8 cellular contexts compared by ENCODE assay signal in genomic region chr5:142012186-142012785, GRCh38. TPM values are rescaled to one million over a fixed set of nuclear protein-coding genes. Genes with fewer than 3 reads are reported as not detected.
DNase-seq lines count a peak whose midpoint lies in the region; ATAC-seq, FAIRE-seq and TF ChIP-seq lines count a peak whose summit lies in the region.

No MANE protein-coding gene starts in this region.

- FAIRE-seq in keratinocyte (lab: Jason Lieb, UNC): no peak

- 11% methylated on average over 11 of the region's 18 CpGs for WGBS in mammary epithelial cell (ENCODE audit: low coverage, missing lambda C conversion rate)

- H3K4me3 Mint-ChIP-seq in T-helper 2 cell treated with Interferon-gamma antibody and Interleukin-4, amounts not matched to agents 5 μg/mL and 100 μg/mL, for 36 hours: peak overlapping the region; percentile 81

- H3K9ac ChIP-seq in mammary epithelial cell (ENCODE audit: insufficient read depth, low read length) (peak overlapping the region; percentile 73), keratinocyte (ENCODE audit: control insufficient read depth, extremely low read depth, insufficient read depth, low read length) (peak overlapping the region; percentile 87)

- peaks cover 60% of the 10 kb centered on the region for H3K4me1 Mint-ChIP-seq in T-helper 2 cell treated with Interferon-gamma antibody and Interleukin-4, amounts not matched to agents 5 μg/mL and 100 μg/mL, for 36 hours (ENCODE audit: low read depth)

- H3K36me3 Mint-ChIP-seq in T-helper 2 cell treated with Interferon-gamma antibody and Interleukin-4, amounts not matched to agents 5 μg/mL and 100 μg/mL, for 36 hours (ENCODE audit: low read depth): peaks cover 17% of the 10 kb centered on the region

- TSS peak; percentile 63 for BruUV-seq in mammary epithelial cell (replicated peaks; lab: Mats Ljungman, UMichigan)

- TF ChIP-seq CTCF in BE2C (IDR thresholded peaks at IDR 0.05; ENCODE audit: low read depth, low read length) (peak; percentile 75), mammary epithelial cell (conservative IDR thresholded peaks at IDR 0.05 in 1 of 2, IDR thresholded peaks at IDR 0.05 in 1 of 2; ENCODE audit: extremely low read depth in 1 of 2, insufficient read depth in 1 of 2, low read depth in 1 of 2, low read length in 2 of 2) (peak in 1 of 2 donors; percentile 51), keratinocyte (optimal IDR thresholded peaks at IDR 0.05 in 1 of 3, IDR thresholded peaks at IDR 0.05 in 1 of 3, conservative IDR thresholded peaks at IDR 0.05 in 1 of 3; ENCODE audit: extremely low read depth in 1 of 3, insufficient read depth in 2 of 3, low read length in 3 of 3) (peak; percentile 61 to 70 (median 66))

- ATAC-seq in HG02885 (IDR thresholded peaks at IDR 0.05; ENCODE audit: poor library complexity, unreplicated experiment) (peak; percentile 3), GM18873 (IDR thresholded peaks at IDR 0.05; ENCODE audit: low FRiP score, unreplicated experiment) (no peak), GM21619 (IDR thresholded peaks at IDR 0.05; ENCODE audit: unreplicated experiment) (no peak)

- intact Hi-C loops in mammary epithelial cell (cut with micrococcal nuclease): loop anchor here (2.0 kb wide), 1 partner anchor 319 kb away; no protein-coding TSS in a partner anchor

- H2AFZ ChIP-seq in mammary epithelial cell (ENCODE audit: low read depth, low read length) (peak overlapping the region; percentile 93), keratinocyte (ENCODE audit: control insufficient read depth, low read length) (peak overlapping the region; percentile 85)

- no peaks in the 10 kb centered on the region for H3K9me3 ChIP-seq in BE2C
- no peaks in the 10 kb centered on the region for H3K9me3 ChIP-seq in mammary epithelial cell (replicated peaks; ENCODE audit: insufficient read depth, low read length)
- no peaks in the 10 kb centered on the region for H3K9me3 ChIP-seq in keratinocyte (ENCODE audit: control insufficient read depth, low read depth, low read length)

- in situ Hi-C loops in mammary epithelial cell (cut with MboI; ENCODE audit: low sequenced_read_pairs in 2 of 2): loop anchor here in 1 of 2 donors (25.0 kb wide), 1 partner anchor 525 kb away; no protein-coding TSS in a partner anchor

- no peaks in the 10 kb centered on the region for H4K20me1 ChIP-seq in mammary epithelial cell (ENCODE audit: insufficient read depth, low read length)
- no peaks in the 10 kb centered on the region for H4K20me1 ChIP-seq in keratinocyte (ENCODE audit: control insufficient read depth, extremely low read depth, insufficient read depth, low read length)

- no peaks in the 10 kb centered on the region for H3K9me3 Mint-ChIP-seq in T-helper 2 cell treated with Interferon-gamma antibody and Interleukin-4, amounts not matched to agents 5 μg/mL and 100 μg/mL, for 36 hours

- H3K4me2 ChIP-seq in mammary epithelial cell (ENCODE audit: insufficient read depth, low read depth, low read length) (peak overlapping the region; percentile 86), keratinocyte (ENCODE audit: control insufficient read depth, extremely low read depth, insufficient read depth, low read depth, low read length) (peak overlapping the region; percentile 98)

- H3K36me3 ChIP-seq in BE2C: peaks cover 12% of the 10 kb centered on the region
- H3K36me3 ChIP-seq in mammary epithelial cell (ENCODE audit: insufficient read depth, low read length): no peaks in the 10 kb centered on the region
- H3K36me3 ChIP-seq in keratinocyte (ENCODE audit: control insufficient read depth in 2 of 2, extremely low read depth in 1 of 2, insufficient read depth in 2 of 2, low read length in 2 of 2): peaks cover 0 to 8% of the 10 kb centered on the region in 2 experiments

- H3K27me3 ChIP-seq in BE2C: no peaks in the 10 kb centered on the region
- no peaks in the 10 kb centered on the region for H3K27me3 ChIP-seq in mammary epithelial cell (ENCODE audit: insufficient read depth, low read length)
- H3K27me3 ChIP-seq in keratinocyte (ENCODE audit: control insufficient read depth, extremely low read depth, insufficient read depth, low read length): no peaks in the 10 kb centered on the region

- H3K27ac Mint-ChIP-seq in T-helper 2 cell treated with Interferon-gamma antibody and Interleukin-4, amounts not matched to agents 5 μg/mL and 100 μg/mL, for 36 hours: peak overlapping the region; percentile 69

- dilution Hi-C loops in mammary epithelial cell (cut with HindIII; ENCODE audit: low sequenced_read_pairs): no loop called here
- dilution Hi-C loops in keratinocyte (cut with MboI; ENCODE audit: extremely low pct_ligation_motif_present, low sequenced_read_pairs): no loop called here

- no peaks in the 10 kb centered on the region for H3K9me1 ChIP-seq in keratinocyte (ENCODE audit: control insufficient read depth, extremely low read depth, insufficient read depth, low read length)

- H3K4me1 ChIP-seq in BE2C: peaks cover 3% of the 10 kb centered on the region; the same call in 1 of the 2 replicates
- H3K4me1 ChIP-seq in mammary epithelial cell (ENCODE audit: insufficient read depth, low read length): peaks cover 31% of the 10 kb centered on the region
- peaks cover 32% of the 10 kb centered on the region for H3K4me1 ChIP-seq in keratinocyte (ENCODE audit: control insufficient read depth, extremely low read depth, insufficient read depth, low read length)

- H3K27me3 Mint-ChIP-seq in T-helper 2 cell treated with Interferon-gamma antibody and Interleukin-4, amounts not matched to agents 5 μg/mL and 100 μg/mL, for 36 hours (ENCODE audit: low read depth): no peaks in the 10 kb centered on the region

- CTCF ChIA-PET in mammary epithelial cell (lab: Charles Lee; ENCODE audit: low non-redundant PET): interaction anchor here (0.5 to 0.6 kb wide), 2 partner anchors 204 to 310 kb away, joined by 3 to 8 read pairs; no protein-coding TSS in a partner anchor

- peak overlapping the region; percentile 53 for H3K27ac ChIP-seq in mammary epithelial cell (ENCODE audit: insufficient read depth, low read depth, low read length)
- peak overlapping the region; percentile 70 for H3K27ac ChIP-seq in keratinocyte (ENCODE audit: control insufficient read depth, insufficient read depth, low read length)

- peak overlapping the region; percentile 85 for H3K4me3 ChIP-seq in BE2C (ENCODE audit: low read depth, low read length)
- H3K4me3 ChIP-seq in mammary epithelial cell (replicated peaks in 1 of 3; ENCODE audit: insufficient read depth in 1 of 3, low read depth in 2 of 3, low read length in 3 of 3): peak overlapping the region; percentile 69 to 84 (median 69)
- H3K4me3 ChIP-seq in keratinocyte (ENCODE audit: control insufficient read depth in 2 of 3, extremely low read depth in 1 of 3, insufficient read depth in 2 of 3, low read depth in 1 of 3, low read length in 3 of 3): peak overlapping the region; percentile 70 to 87 (median 80)

- peaks cover 4% of the 10 kb centered on the region for H3K79me2 ChIP-seq in mammary epithelial cell (ENCODE audit: insufficient read depth, low read length)
- H3K79me2 ChIP-seq in keratinocyte (ENCODE audit: control insufficient read depth, insufficient read depth, low read length): no peaks in the 10 kb centered on the region

- DNase-seq in BE2C (peak; percentile 69), mammary epithelial cell (peak; percentile 27), keratinocyte (ENCODE audit: low read depth, low spot score) (no peak)
- DNase-seq in T-helper 2 cell treated with Interferon-gamma antibody and Interleukin-4, amounts not matched to agents 5 μg/mL and 100 μg/mL, for 36 hours (ENCODE audit: low spot score): no peak
- peak; percentile 64 for DNase-seq in stimulated activated CD4-positive, alpha-beta T cell treated with anti-CD3 and anti-CD28 coated beads, Interleukin-12 subunit alpha, Interleukin-12 subunit beta, amount 100 ng/mL, for 4 hours

RNA-seq across cellular contexts. Expression of gene GNPDA1, which starts 0.5 kb away (rescaled TPM):
- polyA plus RNA-seq in BE2C (2012; ENCODE audit: insufficient read depth, insufficient read length, low read depth): 95.4 TPM
- total RNA-seq in mammary epithelial cell: 10 to 100 TPM; 29.0 to 77.2 TPM
- polyA plus RNA-seq in mammary epithelial cell (26.8 TPM), keratinocyte (18.0 to 32.6 TPM (median 19.1 TPM) in 3 replicates)
- polyA minus RNA-seq in mammary epithelial cell (71.6 TPM), keratinocyte (21.7 to 29.5 TPM (median 28.5 TPM) in 3 replicates)
- polyA plus RNA-seq in keratinocyte (2011; ENCODE audit: low read depth): 22.2 TPM
- polyA plus RNA-seq in keratinocyte (2011; cell fraction: cytosol; rRNA removed): 31.8 and 35.9 TPM in 2 replicates
- 27.2 and 41.9 TPM in 2 replicates for polyA plus RNA-seq in keratinocyte (2011; cell fraction: nucleus; rRNA removed)
- polyA plus RNA-seq in keratinocyte (2012; ENCODE audit: low replicate concordance): 35.0 and 63.9 TPM in 2 replicates
- polyA minus RNA-seq in keratinocyte (2011; cell fraction: cytosol; rRNA and poly(A)+ RNA removed): 12.1 TPM
- polyA minus RNA-seq in keratinocyte (2011; cell fraction: nucleus; rRNA and poly(A)+ RNA removed): 9.6 and 9.8 TPM in 2 replicates

RNA-seq across cellular contexts. Expression of gene RNF14, which starts 43.4 kb away (rescaled TPM):
- polyA plus RNA-seq in BE2C (2012; ENCODE audit: insufficient read depth, insufficient read length, low read depth): 84.7 TPM
- 10 to 100 TPM; 60.4 to 93.7 TPM for total RNA-seq in mammary epithelial cell
- polyA plus RNA-seq in mammary epithelial cell (33.2 TPM), keratinocyte (63.6 to 65.8 TPM (median 64.4 TPM) in 3 replicates)
- polyA minus RNA-seq in mammary epithelial cell (145 TPM), keratinocyte (42.9 to 68.3 TPM (median 57.3 TPM) in 3 replicates)
- 63.7 TPM for polyA plus RNA-seq in keratinocyte (2011; ENCODE audit: low read depth)
- 53.8 and 87.6 TPM in 2 replicates for polyA plus RNA-seq in keratinocyte (2011; cell fraction: cytosol; rRNA removed)
- 51.5 and 56.7 TPM in 2 replicates for polyA plus RNA-seq in keratinocyte (2011; cell fraction: nucleus; rRNA removed)
- 37.0 and 69.3 TPM in 2 replicates for polyA plus RNA-seq in keratinocyte (2012; ENCODE audit: low replicate concordance)
- polyA minus RNA-seq in keratinocyte (2011; cell fraction: cytosol; rRNA and poly(A)+ RNA removed): 44.1 TPM
- 12.2 and 50.0 TPM in 2 replicates for polyA minus RNA-seq in keratinocyte (2011; cell fraction: nucleus; rRNA and poly(A)+ RNA removed)

RNA-seq across cellular contexts. Expression of gene PCDH12, which starts 54.3 kb away (rescaled TPM):
- polyA plus RNA-seq in BE2C (2012; ENCODE audit: insufficient read depth, insufficient read length, low read depth): 2.4 TPM
- 1 to 10 TPM in 1 of 2 donors, under 1 TPM in 1; 0.17 to 1.2 TPM for total RNA-seq in mammary epithelial cell
- 0.07 TPM for polyA plus RNA-seq in mammary epithelial cell
- polyA minus RNA-seq in mammary epithelial cell: 0.10 TPM
- polyA plus RNA-seq in keratinocyte: 0.01 to 0.03 TPM (median 0.01 TPM) in 3 replicates
- not detected for polyA plus RNA-seq in keratinocyte (2011; ENCODE audit: low read depth)
- polyA plus RNA-seq in keratinocyte (2011; cell fraction: cytosol; rRNA removed): not detected in 2 replicates
- polyA plus RNA-seq in keratinocyte (2011; cell fraction: nucleus; rRNA removed): 0.05 and 0.27 TPM in 2 replicates
- 0.08 and 0.14 TPM in 2 replicates for polyA plus RNA-seq in keratinocyte (2012; ENCODE audit: low replicate concordance)
- 0.03 to 0.13 TPM in 2 of 3 replicates, not detected in the other for polyA minus RNA-seq in keratinocyte
- polyA minus RNA-seq in keratinocyte (2011; cell fraction: cytosol; rRNA and poly(A)+ RNA removed): not detected
- polyA minus RNA-seq in keratinocyte (2011; cell fraction: nucleus; rRNA and poly(A)+ RNA removed): 0.11 and 0.39 TPM in 2 replicates

Comparison
In these comparisons a context has a peak if more than half of its experiments do, and no peak if none do; other contexts are left out.
1. DNase-seq: peak in BE2C (single experiment), mammary epithelial cell (single experiment) and stimulated activated CD4-positive, alpha-beta T cell treated with anti-CD3 and anti-CD28 coated beads, Interleukin-12 subunit alpha, Interleukin-12 subunit beta, amount 100 ng/mL, for 4 hours (single experiment); none in T-helper 2 cell treated with Interferon-gamma antibody and Interleukin-4, amounts not matched to agents 5 μg/mL and 100 μg/mL, for 36 hours (single experiment) and keratinocyte (single experiment).
2. Peak in every context shown above with its lines, with median percentiles within 50 percentile points of each other: H3K4me3 ChIP-seq.